18 cellular contexts compared by ENCODE assay signal in the genomic region with DNA sequence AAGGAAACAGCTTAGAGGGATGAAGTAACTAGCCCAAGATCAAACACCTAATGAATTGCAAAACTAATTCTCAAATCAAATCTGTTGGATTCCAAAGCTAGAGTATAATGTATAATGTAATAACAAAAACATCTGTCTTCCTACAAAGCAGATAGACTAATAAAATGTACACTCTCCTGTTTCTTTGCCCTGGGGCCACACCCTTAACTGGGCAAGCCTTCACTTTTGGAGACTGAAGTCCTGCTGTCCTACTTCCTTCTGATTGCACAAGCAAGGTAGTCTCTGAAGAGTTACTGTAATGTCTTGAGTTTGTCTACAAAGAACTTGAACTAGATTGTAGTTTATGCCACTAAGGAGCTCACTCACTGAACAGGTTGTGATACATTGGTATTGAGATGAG. TPM values are rescaled to one million over a fixed set of nuclear protein-coding genes. Genes with fewer than 3 reads are reported as not detected.
DNase-seq lines count a peak whose midpoint lies in the region; ATAC-seq, FAIRE-seq and TF ChIP-seq lines count a peak whose summit lies in the region.
"Had no signal": no experiment of that assay in that cellular context is flagged by ENCODE, and none has a peak within 500 bp of the region (broad histone marks: within the 10 kb centered on the region; RNA-seq: fewer than 3 reads in every experiment).

No MANE protein-coding gene starts in this region.

- H3K36me3 Mint-ChIP-seq in stimulated activated naive CD8-positive, alpha-beta T cell treated with anti-CD3 and anti-CD28 coated beads, Interleukin-15, Interleukin-2, amounts not matched to agents 100 ng/mL and 50 ng/mL, for 24 hours (ENCODE audit: low read depth) = peaks cover 27% of the 10 kb centered on the region
- peaks cover 18% of the 10 kb centered on the region for H3K36me3 Mint-ChIP-seq in T-cell

- no peak for ATAC-seq in stimulated activated naive CD8-positive, alpha-beta T cell treated with anti-CD3 and anti-CD28 coated beads, Interleukin-15, Interleukin-2, amounts not matched to agents 100 U/mL and 50 U/mL, for 24 hours
- ATAC-seq in T-cell (replicated peaks in 1 of 4) = no peak
- ATAC-seq: GM23338, left cardiac atrium had no signal

- H3K9me3 Mint-ChIP-seq in stimulated activated naive CD8-positive, alpha-beta T cell treated with anti-CD3 and anti-CD28 coated beads, Interleukin-15, Interleukin-2, amounts not matched to agents 100 ng/mL and 50 ng/mL, for 24 hours = no peaks in the 10 kb centered on the region
- no peaks in the 10 kb centered on the region for H3K9me3 Mint-ChIP-seq in T-cell
- H3K9me3 Mint-ChIP-seq: GM23338 had no signal

- H3K4me2 ChIP-seq in keratinocyte (ENCODE audit: control insufficient read depth, extremely low read depth, insufficient read depth, low read depth, low read length) = peak overlapping the region; percentile 46
- H3K4me2 ChIP-seq: KMS-11 had no signal

- no peak for TF ChIP-seq CTCF in keratinocyte (optimal IDR thresholded peaks at IDR 0.05 in 1 of 3, IDR thresholded peaks at IDR 0.05 in 1 of 3, conservative IDR thresholded peaks at IDR 0.05 in 1 of 3; ENCODE audit: extremely low read depth in 1 of 3, insufficient read depth in 2 of 3, low read length in 3 of 3)

- FAIRE-seq in keratinocyte (lab: Jason Lieb, UNC) = no peak

- no peaks in the 10 kb centered on the region for H3K27me3 ChIP-seq in keratinocyte (ENCODE audit: control insufficient read depth, extremely low read depth, insufficient read depth, low read length)
- H3K27me3 ChIP-seq: Peyer's patch had no signal

- POLR2A ChIA-PET in T-cell (lab: Charles Lee) = interaction anchor here in 1 of 2 donors (0.6 kb wide), 1 partner anchor 38 kb away, joined by 3 read pairs; no protein-coding TSS in a partner anchor
- POLR2A ChIA-PET in HEK293T (lab: Yijun Ruan, JAX) = interaction anchor here (1.3 kb wide), 1 partner anchor 72 kb away, joined by 3 read pairs; no protein-coding TSS in a partner anchor

- CTCF ChIA-PET in T-cell (lab: Charles Lee) (interaction anchor here (0.5 to 3.3 kb wide), 7 partner anchors 9 to 428 kb away, joined by 3 to 26 read pairs (median 4); no protein-coding TSS in a partner anchor), HEK293T (lab: Yijun Ruan, JAX) (interaction anchor here (0.9 to 1.0 kb wide), 2 partner anchors 11 to 15 kb away, joined by 3 to 5 read pairs; no protein-coding TSS in a partner anchor)

- no peaks in the 10 kb centered on the region for H4K20me1 ChIP-seq in keratinocyte (ENCODE audit: control insufficient read depth, extremely low read depth, insufficient read depth, low read length)

- DNase-seq in stimulated activated naive CD8-positive, alpha-beta T cell treated with anti-CD3 and anti-CD28 coated beads, Interleukin-15, Interleukin-2, amounts not matched to agents 100 U/mL and 50 U/mL, for 24 hours = no peak
- DNase-seq in T-cell (no peak), keratinocyte (ENCODE audit: low read depth, low spot score) (no peak), HT-29 (ENCODE audit: low spot score) (no peak), globus pallidus (ENCODE audit: low spot score) (no peak), HEK293T (ENCODE audit: extremely low spot score) (no peak), cerebellar cortex (ENCODE audit: low spot score) (no peak)
- DNase-seq: activated CD8-positive, alpha-beta memory T cell treated with anti-CD3 and anti-CD28 coated beads, Interleukin-2, amount 50 U/mL, for 48 hours; effector memory CD4-positive, alpha-beta T cell; hypothalamus; left cardiac atrium; NCI-H146; NCI-H446; Peyer's patch; stimulated activated CD4-positive, alpha-beta T cell treated with anti-CD3 and anti-CD28 coated beads, Interleukin-15, amount 100 ng/mL, for 24 hours had no signal

- H3K9me3 ChIP-seq in keratinocyte (ENCODE audit: control insufficient read depth, low read depth, low read length) = no peaks in the 10 kb centered on the region
- H3K9me3 ChIP-seq: Peyer's patch had no signal

- H2AFZ ChIP-seq in keratinocyte (ENCODE audit: control insufficient read depth, low read length) = no peak overlapping the region
- H2AFZ ChIP-seq: GM23338 had no signal

- H3K4me3 Mint-ChIP-seq in stimulated activated naive CD8-positive, alpha-beta T cell treated with anti-CD3 and anti-CD28 coated beads, Interleukin-15, Interleukin-2, amounts not matched to agents 100 ng/mL and 50 ng/mL, for 24 hours = peak overlapping the region; percentile 61
- H3K4me3 Mint-ChIP-seq in T-cell = peak overlapping the region; percentile 67 to 100 (median 98)

- no peak overlapping the region for H3K27ac Mint-ChIP-seq in stimulated activated naive CD8-positive, alpha-beta T cell treated with anti-CD3 and anti-CD28 coated beads, Interleukin-15, Interleukin-2, amounts not matched to agents 100 ng/mL and 50 ng/mL, for 24 hours
- no peak overlapping the region for H3K27ac Mint-ChIP-seq in T-cell
- H3K27ac Mint-ChIP-seq: GM23338 had no signal

- H3K79me2 ChIP-seq in keratinocyte (ENCODE audit: control insufficient read depth, insufficient read depth, low read length) = peaks cover 46% of the 10 kb centered on the region

- peaks cover 15% of the 10 kb centered on the region for H3K4me1 ChIP-seq in keratinocyte (ENCODE audit: control insufficient read depth, extremely low read depth, insufficient read depth, low read length)

- dilution Hi-C loops in keratinocyte (cut with MboI; ENCODE audit: extremely low pct_ligation_motif_present, low sequenced_read_pairs) = no loop called here

- peaks cover 8 to 9% of the 10 kb centered on the region in 2 experiments for H3K36me3 ChIP-seq in keratinocyte (ENCODE audit: control insufficient read depth in 2 of 2, extremely low read depth in 1 of 2, insufficient read depth in 2 of 2, low read length in 2 of 2)

- no peak overlapping the region for H3K4me3 ChIP-seq in keratinocyte (ENCODE audit: control insufficient read depth in 2 of 3, extremely low read depth in 1 of 3, insufficient read depth in 2 of 3, low read depth in 1 of 3, low read length in 3 of 3)

- H3K27me3 Mint-ChIP-seq in stimulated activated naive CD8-positive, alpha-beta T cell treated with anti-CD3 and anti-CD28 coated beads, Interleukin-15, Interleukin-2, amounts not matched to agents 100 ng/mL and 50 ng/mL, for 24 hours = no peaks in the 10 kb centered on the region
- H3K27me3 Mint-ChIP-seq in T-cell = no peaks in the 10 kb centered on the region

- no peak overlapping the region for H3K9ac ChIP-seq in keratinocyte (ENCODE audit: control insufficient read depth, extremely low read depth, insufficient read depth, low read length)
- H3K9ac ChIP-seq: KMS-11 had no signal

- peaks cover 27% of the 10 kb centered on the region for H3K4me1 Mint-ChIP-seq in stimulated activated naive CD8-positive, alpha-beta T cell treated with anti-CD3 and anti-CD28 coated beads, Interleukin-15, Interleukin-2, amounts not matched to agents 100 ng/mL and 50 ng/mL, for 24 hours (ENCODE audit: low read depth)
- peaks cover 35 to 40% (median 37%) of the 10 kb centered on the region in 3 donors for H3K4me1 Mint-ChIP-seq in T-cell

- no peak overlapping the region for H3K27ac ChIP-seq in keratinocyte (ENCODE audit: control insufficient read depth, insufficient read depth, low read length)
- H3K27ac ChIP-seq: KMS-11 had no signal

- H3K9me1 ChIP-seq in keratinocyte (ENCODE audit: control insufficient read depth, extremely low read depth, insufficient read depth, low read length) = no peaks in the 10 kb centered on the region

TF ChIP-seq in HEK293T, 16 proteins besides CTCF, POLR2A, EP300 and RAD21:
- TF ChIP-seq PKNOX1 (IDR thresholded peaks at IDR 0.05) (no peak), HDGF (IDR thresholded peaks at IDR 0.05; ENCODE audit: borderline replicate concordance) (no peak), NFRKB (IDR thresholded peaks at IDR 0.05) (no peak), SUZ12 (IDR thresholded peaks at IDR 0.05) (no peak), ARNT (IDR thresholded peaks at IDR 0.05) (no peak), ELF4 (IDR thresholded peaks at IDR 0.05) (no peak), SP1 (IDR thresholded peaks at IDR 0.05) (no peak), ZNF384 (IDR thresholded peaks at IDR 0.05) (no peak), L3MBTL2 (conservative IDR thresholded peaks at IDR 0.05) (no peak)

RNA-seq across cellular contexts. Expression of gene TTC1, which starts 2.5 kb away (rescaled TPM):
- 10 to 100 TPM; 25.4 to 43.6 (median 37.3) TPM for total RNA-seq in T-cell
- 39.5 to 53.0 TPM (median 51.7 TPM) in 3 replicates for polyA plus RNA-seq in keratinocyte
- polyA plus RNA-seq in keratinocyte (2011; ENCODE audit: low read depth) = 150 TPM
- polyA plus RNA-seq in keratinocyte (2011; cell fraction: cytosol; rRNA removed) = 47.1 and 66.9 TPM in 2 replicates
- 31.6 and 34.7 TPM in 2 replicates for polyA plus RNA-seq in keratinocyte (2011; cell fraction: nucleus; rRNA removed)
- 57.9 and 67.1 TPM in 2 replicates for polyA plus RNA-seq in keratinocyte (2012; ENCODE audit: low replicate concordance)
- polyA minus RNA-seq in keratinocyte = 27.0 to 33.0 TPM (median 31.3 TPM) in 3 replicates
- polyA minus RNA-seq in keratinocyte (2011; cell fraction: cytosol; rRNA and poly(A)+ RNA removed) = 18.0 TPM
- 8.1 and 16.3 TPM in 2 replicates for polyA minus RNA-seq in keratinocyte (2011; cell fraction: nucleus; rRNA and poly(A)+ RNA removed)
- 29.3 and 29.8 TPM in 2 replicates for total RNA-seq in HT-29 (2014; rRNA removed; shearing (Covaris generic))
